28 cellular contexts compared by ENCODE assay signal in the genomic region with DNA sequence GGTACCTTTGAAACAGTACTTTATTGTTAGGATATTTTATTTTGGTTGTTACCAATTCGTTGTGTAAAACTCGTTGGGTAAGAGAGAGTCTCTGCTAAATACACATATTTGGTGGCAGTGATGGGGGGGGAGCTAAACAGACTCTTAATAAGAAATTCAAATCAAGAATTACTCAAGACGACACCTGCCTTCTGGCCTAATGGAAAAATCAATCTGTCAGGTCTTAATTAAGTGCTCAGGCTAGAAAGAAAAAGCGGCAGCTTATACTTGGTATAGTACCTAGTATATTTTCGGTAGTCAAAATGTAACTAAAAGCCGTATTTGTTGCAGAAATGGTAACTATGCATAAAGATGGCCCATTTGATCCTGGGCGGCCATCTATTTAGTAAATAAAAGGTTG.
"Had no signal": no experiment of that assay in that cellular context is flagged by ENCODE, and none has a peak within 500 bp of the region (broad histone marks: within the 10 kb centered on the region; RNA-seq: fewer than 3 reads in every experiment).

No MANE protein-coding gene starts in this region.

- H3K4me3 Mint-ChIP-seq: activated CD4-positive, alpha-beta memory T cell treated with anti-CD3 and anti-CD28 coated beads for 36 hours; activated CD4-positive, alpha-beta T cell treated with anti-CD3 and anti-CD28 coated beads, Interleukin-2, amount 10 ng/mL, durations not matched to agents 7 days and 5 days; activated naive CD8-positive, alpha-beta T cell treated with anti-CD3 and anti-CD28 coated beads, Interleukin-2, amount 10 ng/mL, durations not matched to agents 7 days and 5 days; activated T-helper 17 cell treated with anti-CD3 and anti-CD28 coated beads, Interleukin-2, amount 50 U/mL, for 72 hours; T-cell had no signal

- H3K27me3 ChIP-seq: adrenal gland, MG63 had no signal

- H3K27ac Mint-ChIP-seq: activated CD4-positive, alpha-beta memory T cell treated with anti-CD3 and anti-CD28 coated beads for 36 hours; activated CD4-positive, alpha-beta T cell treated with anti-CD3 and anti-CD28 coated beads, Interleukin-2, amount 10 ng/mL, durations not matched to agents 7 days and 5 days; activated naive CD8-positive, alpha-beta T cell treated with anti-CD3 and anti-CD28 coated beads, Interleukin-2, amount 10 ng/mL, durations not matched to agents 7 days and 5 days; activated T-helper 17 cell treated with anti-CD3 and anti-CD28 coated beads, Interleukin-2, amount 50 U/mL, for 72 hours; T-cell had no signal

- H3K4me1 ChIP-seq: adrenal gland had no signal

- H3K27me3 Mint-ChIP-seq: activated CD4-positive, alpha-beta memory T cell treated with anti-CD3 and anti-CD28 coated beads for 36 hours; activated CD4-positive, alpha-beta T cell treated with anti-CD3 and anti-CD28 coated beads, Interleukin-2, amount 10 ng/mL, durations not matched to agents 7 days and 5 days; activated naive CD8-positive, alpha-beta T cell treated with anti-CD3 and anti-CD28 coated beads, Interleukin-2, amount 10 ng/mL, durations not matched to agents 7 days and 5 days; activated T-helper 17 cell treated with anti-CD3 and anti-CD28 coated beads, Interleukin-2, amount 50 U/mL, for 72 hours; T-cell had no signal

- H3K9me3 ChIP-seq: adrenal gland, MG63 had no signal

- H3K4me3 ChIP-seq: adrenal gland, MG63, PC-9, SK-N-MC had no signal

- H3K27ac ChIP-seq: adrenal gland, PC-9, SK-N-MC had no signal

- H2AFZ ChIP-seq: PC-9 had no signal

- ATAC-seq: activated T-helper 17 cell treated with anti-CD3 and anti-CD28 coated beads, Interleukin-2, amount 50 U/mL, for 72 hours; T-cell had no signal

- H3K9me3 Mint-ChIP-seq: activated CD4-positive, alpha-beta memory T cell treated with anti-CD3 and anti-CD28 coated beads for 36 hours; activated CD4-positive, alpha-beta T cell treated with anti-CD3 and anti-CD28 coated beads, Interleukin-2, amount 10 ng/mL, durations not matched to agents 7 days and 5 days; activated naive CD8-positive, alpha-beta T cell treated with anti-CD3 and anti-CD28 coated beads, Interleukin-2, amount 10 ng/mL, durations not matched to agents 7 days and 5 days; activated T-helper 17 cell treated with anti-CD3 and anti-CD28 coated beads, Interleukin-2, amount 50 U/mL, for 72 hours; T-cell had no signal

- H3K4me2 ChIP-seq: PC-9 had no signal

- H3K36me3 ChIP-seq: adrenal gland, MG63 had no signal

- DNase-seq: activated CD4-positive, alpha-beta memory T cell treated with anti-CD3 and anti-CD28 coated beads for 36 hours; activated CD4-positive, alpha-beta T cell treated with anti-CD3 and anti-CD28 coated beads, Interleukin-2, amount 10 ng/mL, durations not matched to agents 7 days and 5 days; activated CD4-positive, CD25-positive, alpha-beta regulatory T cell; activated CD8-positive, alpha-beta memory T cell treated with anti-CD3 and anti-CD28 coated beads for 24 hours; activated gamma-delta T cell treated with Interleukin-2 at 50 U/mL for 16 hours; activated naive CD4-positive, alpha-beta T cell treated with anti-CD3 and anti-CD28 coated beads, Interleukin-2, amount 50 U/mL, for 16 hours; activated naive CD8-positive, alpha-beta T cell treated with anti-CD3 and anti-CD28 coated beads, Interleukin-2, amount 10 ng/mL, durations not matched to agents 7 days and 5 days; activated T-cell treated with anti-CD3 and anti-CD28 coated beads for 4 hours; activated T-cell treated with anti-CD3 and anti-CD28 coated beads, Interleukin-2, amount 50 U/mL, for 48 hours; adrenal gland; anterior cingulate cortex; caudate nucleus; IMR-90; KG1; MG63; NCI-H1105 treated with DMSO at 0.1 percent for 48 hours; NCI-H1436 treated with DMSO at 0.1 percent for 48 hours; NCI-H187; NCI-H2081; NCI-H2227 treated with DMSO at 0.1 percent for 48 hours; NCI-H446 treated with DMSO at 0.1 percent for 48 hours; NCI-H526 treated with DMSO at 0.1 percent for 48 hours; PC-9; T-cell; T-helper 2 cell; T1000 had no signal
